Comparison of ENCODE assay signal across 20 cellular contexts in genomic region chr11:1434941-1435340, GRCh38.
"Had no signal": no experiment of that assay in that cellular context is flagged by ENCODE, and none has a peak within 500 bp of the region (broad histone marks: within the 10 kb centered on the region; RNA-seq: fewer than 3 reads in every experiment).

No MANE protein-coding gene starts in this region.

- H3K4me1 Mint-ChIP-seq: immature natural killer cell, memory B cell had no signal

- H3K4me3 Mint-ChIP-seq: immature natural killer cell, memory B cell, mesothelial cell of epicardium had no signal

- H3K27ac Mint-ChIP-seq: immature natural killer cell, memory B cell, mesothelial cell of epicardium had no signal

- H3K36me3 Mint-ChIP-seq: immature natural killer cell, memory B cell, mesothelial cell of epicardium had no signal

- ATAC-seq: left cardiac atrium, left colon, left lobe of liver, left lung, left ventricle myocardium superior, lower lobe of right lung, mucosa of descending colon had no signal

- H3K9me3 Mint-ChIP-seq: immature natural killer cell, memory B cell, mesothelial cell of epicardium had no signal

- DNase-seq: hippocampal formation, hypothalamus, immature natural killer cell, islet precursor cell, kidney, kidney glomerular epithelial cell, left cardiac atrium, left colon, left lung, left ventricle myocardium inferior, left ventricle myocardium superior, lower lobe of right lung, mammary epithelial cell, mesenchymal stem cell, mesendoderm, midbrain, mucosa of descending colon had no signal
